1 cellular context compared by ENCODE assay signal in genomic region chr19:45413497-45413896, GRCh38.
TF ChIP-seq lines count a peak whose summit lies in the region.

No MANE protein-coding gene starts in this region.

TF ChIP-seq in GM23338, 12 proteins besides CTCF, POLR2A, EP300 and RAD21 (continued from another document):
- TF ChIP-seq ZNF462 (CRISPR knock-in tag; IDR thresholded peaks at IDR 0.05): no peak
- TF ChIP-seq ZNF114 (CRISPR knock-in tag; IDR thresholded peaks at IDR 0.05): no peak
- no peak for TF ChIP-seq EZH2 (IDR thresholded peaks at IDR 0.05; ENCODE audit: low read depth, unreplicated experiment)
- no peak for TF ChIP-seq CREB1 (CRISPR knock-in tag; IDR thresholded peaks at IDR 0.05; ENCODE audit: low read depth)
- no peak for TF ChIP-seq ZNF331 (CRISPR knock-in tag; IDR thresholded peaks at IDR 0.05; ENCODE audit: low read depth)
- no peak for TF ChIP-seq POLR2AphosphoS5 (IDR thresholded peaks at IDR 0.05; ENCODE audit: low read depth)
- no peak for TF ChIP-seq STAT1 (IDR thresholded peaks at IDR 0.05; ENCODE audit: unreplicated experiment)
TF ChIP-seq in GM23338: peak in this region for 0.
